Comparison of ENCODE assay signal across 20 cellular contexts in the genomic region with DNA sequence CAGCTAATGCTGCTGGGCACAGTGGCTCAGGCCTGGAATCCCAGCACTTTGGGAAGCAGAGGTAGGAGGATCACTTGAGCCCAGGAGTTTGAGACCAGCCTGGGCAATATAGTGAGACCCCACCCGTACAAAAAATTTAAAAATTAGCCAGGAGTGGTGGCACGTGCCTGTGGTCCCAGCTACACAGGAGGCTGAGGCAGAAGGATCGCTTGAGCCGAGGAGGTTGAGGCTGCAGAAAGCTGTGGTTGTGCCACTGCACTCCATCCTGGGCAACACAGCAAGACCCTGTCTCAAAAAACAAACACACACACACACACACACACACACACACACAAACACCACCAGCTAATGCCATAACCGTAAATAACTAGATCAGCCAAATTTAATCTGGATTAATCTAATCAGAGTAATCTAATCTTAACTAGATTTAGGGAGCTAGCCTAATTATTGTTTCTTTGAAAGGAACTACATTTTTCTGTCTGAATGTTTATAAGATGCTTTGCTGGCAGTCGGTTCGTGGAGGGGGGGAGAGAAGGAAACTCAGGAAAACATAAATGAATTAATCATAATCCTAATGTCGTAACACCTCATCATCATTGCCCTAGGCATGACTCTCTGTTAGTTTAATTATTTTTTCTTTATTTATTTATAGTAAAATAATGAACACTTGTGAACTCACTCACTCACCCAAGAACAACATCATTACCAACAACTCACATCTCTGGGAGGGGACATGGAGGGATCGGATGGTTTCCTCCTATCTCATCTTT. TPM values are rescaled to one million over a fixed set of nuclear protein-coding genes. Genes with fewer than 3 reads are reported as not detected.
DNase-seq lines count a peak whose midpoint lies in the region; ATAC-seq, FAIRE-seq and TF ChIP-seq lines count a peak whose summit lies in the region.
"Had no signal": no experiment of that assay in that cellular context is flagged by ENCODE, and none has a peak within 500 bp of the region (broad histone marks: within the 10 kb centered on the region; RNA-seq: fewer than 3 reads in every experiment).

No MANE protein-coding gene starts in this region.

- no peaks in the 10 kb centered on the region for H3K9me2 ChIP-seq in HCT116 (ENCODE audit: insufficient read depth)
- H3K9me2 ChIP-seq: SK-N-SH had no signal

- H3K4me3 ChIP-seq in HCT116 (replicated peaks in 1 of 2; ENCODE audit: low read depth in 1 of 2, low read length in 2 of 2) (no peak overlapping the region), epithelial cell of esophagus (ENCODE audit: low read length) (no peak overlapping the region), uterus (no peak overlapping the region), kidney (ENCODE audit: low read length in 2 of 2) (no peak overlapping the region)
- H3K4me3 ChIP-seq: MG63 had no signal

- H3K4me2 ChIP-seq in HCT116 (ENCODE audit: low read length) = 0 out of 2 replicates have a peak overlapping the region, but pooled peaks have one; percentile 22
- H3K4me2 ChIP-seq: SK-N-SH had no signal

- RAD21 ChIA-PET in HCT116 (lab: Charles Lee; ENCODE audit: low non-redundant PET in 1 of 2, low total read pairs in 2 of 2, uncharacterized antibody in 2 of 2, unreplicated experiment in 2 of 2) = no interaction called here

- no peak for TF ChIP-seq CTCF in HCT116 (IDR thresholded peaks at IDR 0.05 in 2 of 3, conservative IDR thresholded peaks at IDR 0.05 in 1 of 3; ENCODE audit: borderline replicate concordance in 1 of 3, insufficient read depth in 1 of 3, low read depth in 2 of 3, low read length in 2 of 3)
- TF ChIP-seq CTCF in RWPE1 (conservative IDR thresholded peaks at IDR 0.05; ENCODE audit: low read depth) = no peak
- no peak for TF ChIP-seq CTCF in epithelial cell of esophagus (IDR thresholded peaks at IDR 0.05; ENCODE audit: insufficient read depth, low read depth, low read length, missing control alignments)
- TF ChIP-seq CTCF in uterus (IDR thresholded peaks at IDR 0.05) = no peak
- TF ChIP-seq CTCF in activated CD8-positive, alpha-beta T cell treated with anti-CD3 and anti-CD28 coated beads for 36 hours (IDR thresholded peaks at IDR 0.05) = no peak
- no peak for TF ChIP-seq CTCF in kidney (IDR thresholded peaks at IDR 0.05; ENCODE audit: borderline replicate concordance, extremely low read depth, insufficient read depth)

- H3K27me3 ChIP-seq in HCT116 (ENCODE audit: insufficient read depth, low read length) = no peaks in the 10 kb centered on the region
- no peaks in the 10 kb centered on the region for H3K27me3 ChIP-seq in uterus
- H3K27me3 ChIP-seq: MG63 had no signal

- no peak overlapping the region for H3K4me3 Mint-ChIP-seq in activated CD8-positive, alpha-beta T cell treated with anti-CD3 and anti-CD28 coated beads for 36 hours

- no peak for ATAC-seq in HCT116
- no peak for ATAC-seq in activated CD8-positive, alpha-beta T cell treated with anti-CD3 and anti-CD28 coated beads for 36 hours

- no peaks in the 10 kb centered on the region for H3K36me3 Mint-ChIP-seq in activated CD8-positive, alpha-beta T cell treated with anti-CD3 and anti-CD28 coated beads for 36 hours (ENCODE audit: low read depth)
- H3K36me3 Mint-ChIP-seq: CD14-positive monocyte had no signal

- no peaks in the 10 kb centered on the region for H3K27me3 Mint-ChIP-seq in activated CD8-positive, alpha-beta T cell treated with anti-CD3 and anti-CD28 coated beads for 36 hours

- H3K4me1 Mint-ChIP-seq in activated CD8-positive, alpha-beta T cell treated with anti-CD3 and anti-CD28 coated beads for 36 hours (ENCODE audit: low read depth) = peaks cover 3% of the 10 kb centered on the region

- BruUV-seq in HCT116 (replicated peaks; lab: Mats Ljungman, UMichigan) = no TSS peak

- H3K36me3 ChIP-seq in HCT116 (ENCODE audit: control insufficient read depth in 1 of 2, insufficient read depth in 2 of 2, low read length in 2 of 2) (no peaks in the 10 kb centered on the region), uterus (no peaks in the 10 kb centered on the region), kidney (ENCODE audit: control insufficient read depth in 1 of 2, insufficient read depth in 2 of 2, low read length in 2 of 2) (no peaks in the 10 kb centered on the region)
- H3K36me3 ChIP-seq: MG63 had no signal

- H3K4me1 ChIP-seq in HCT116 (ENCODE audit: control insufficient read depth in 1 of 2, insufficient read depth in 2 of 2, low read length in 2 of 2) (peaks cover 0 to 9% of the 10 kb centered on the region in 2 experiments; a peak in 2 of 4 replicates), uterus (no peaks in the 10 kb centered on the region), kidney (ENCODE audit: control insufficient read depth in 1 of 2, insufficient read depth in 1 of 2, low read depth in 1 of 2, low read length in 2 of 2) (no peaks in the 10 kb centered on the region)

- no peak for TF ChIP-seq POLR2A in HCT116 (IDR thresholded peaks at IDR 0.05; ENCODE audit: borderline replicate concordance, extremely low read depth, insufficient read depth, insufficient read length)
- TF ChIP-seq POLR2A in uterus (IDR thresholded peaks at IDR 0.05) = no peak

- H3K9ac ChIP-seq in HCT116 (ENCODE audit: low read length) (no peak overlapping the region), kidney (ENCODE audit: low read length in 2 of 2) (no peak overlapping the region)
- H3K9ac ChIP-seq: SK-N-SH had no signal

- H3K9me3 ChIP-seq in HCT116 (ENCODE audit: control insufficient read depth in 1 of 2, insufficient read depth in 1 of 2, low read depth in 1 of 2, low read length in 2 of 2) = no peaks in the 10 kb centered on the region
- H3K9me3 ChIP-seq in uterus = no peaks in the 10 kb centered on the region
- H3K9me3 ChIP-seq in kidney (ENCODE audit: control insufficient read depth in 1 of 2, low read length in 2 of 2) = no peaks in the 10 kb centered on the region
- H3K9me3 ChIP-seq: MG63, SK-N-SH had no signal

- POLR2A ChIA-PET in HCT116 (lab: Charles Lee) (no interaction called here), RWPE1 (lab: Yijun Ruan, JAX; ENCODE audit: low non-redundant PET) (no interaction called here)
- POLR2A ChIA-PET in activated CD8-positive, alpha-beta T cell treated with anti-CD3 and anti-CD28 coated beads for 36 hours (lab: Charles Lee) = no interaction called here

- CTCF ChIA-PET in HCT116 (lab: Charles Lee) = interaction anchor here (1.3 to 1.7 kb wide), 2 partner anchors 10 to 22 kb away, joined by 4 to 7 read pairs; no protein-coding TSS in a partner anchor
- CTCF ChIA-PET in RWPE1 (lab: Yijun Ruan, JAX) = interaction anchor here (0.6 to 0.8 kb wide), 3 partner anchors 10 to 411 kb away, joined by 3 to 4 read pairs (median 3); no protein-coding TSS in a partner anchor
- CTCF ChIA-PET in activated CD8-positive, alpha-beta T cell treated with anti-CD3 and anti-CD28 coated beads for 36 hours (lab: Charles Lee) = interaction anchor here (0.9 to 1.6 kb wide), 2 partner anchors 22 to 274 kb away, joined by 3 to 5 read pairs; no protein-coding TSS in a partner anchor

- no peak overlapping the region for H3K27ac ChIP-seq in HCT116 (ENCODE audit: low read depth, low read length)
- H3K27ac ChIP-seq in RWPE1 = peak overlapping the region; percentile 78
- peak overlapping the region; percentile 56 to 73 for H3K27ac ChIP-seq in uterus
- peak overlapping the region in 1 of 2 donors; percentile 17 for H3K27ac ChIP-seq in kidney (ENCODE audit: low read depth in 2 of 2, low read length in 2 of 2)

- TF ChIP-seq RAD21 in HCT116 (IDR thresholded peaks at IDR 0.05; ENCODE audit: low read depth) = no peak

- peak overlapping the region; percentile 18 for H2AFZ ChIP-seq in HCT116 (ENCODE audit: low read depth, low read length, poor library complexity, severe bottlenecking)

- DNase-seq in HCT116 (ENCODE audit: low read depth, low spot score) (no peak), RWPE1 (ENCODE audit: low spot score) (peak; percentile 51), epithelial cell of esophagus (ENCODE audit: low read depth) (peak; percentile 83), uterus (no peak), COLO829 (ENCODE audit: low spot score) (no peak), kidney (no peak)
- no peak for DNase-seq in activated CD8-positive, alpha-beta T cell treated with anti-CD3 and anti-CD28 coated beads for 36 hours
- DNase-seq: COR-L47, DMS153, NCI-H1092, NCI-H146, NCI-H2029 treated with DMSO at 0.1 percent for 48 hours, NCI-H2171, NCI-H526, SHP77, SK-N-SH had no signal

- no peaks in the 10 kb centered on the region for H4K20me1 ChIP-seq in HCT116 (ENCODE audit: insufficient read depth)

- intact Hi-C loops in HCT116 (cut with micrococcal nuclease) (no loop called here), uterus (cut with DNase I; ENCODE audit: low total_unique reads) (no loop called here), kidney (cut with DNase I) (no loop called here)
- intact Hi-C loops in activated CD8-positive, alpha-beta T cell treated with anti-CD3 and anti-CD28 coated beads for 36 hours (cut with micrococcal nuclease) = no loop called here

- FAIRE-seq in kidney (lab: Jason Lieb, UNC) = no peak
- FAIRE-seq: H54, RCC 7860 had no signal

- no peaks in the 10 kb centered on the region for H3K9me3 Mint-ChIP-seq in activated CD8-positive, alpha-beta T cell treated with anti-CD3 and anti-CD28 coated beads for 36 hours

- no peaks in the 10 kb centered on the region for H3K79me2 ChIP-seq in HCT116 (ENCODE audit: insufficient read depth, low read length)

- H3K27ac Mint-ChIP-seq in activated CD8-positive, alpha-beta T cell treated with anti-CD3 and anti-CD28 coated beads for 36 hours = no peak overlapping the region

TF ChIP-seq in HCT116, 20 proteins besides CTCF, POLR2A, EP300 and RAD21:
- no peak for TF ChIP-seq ELF1 (IDR thresholded peaks at IDR 0.05; ENCODE audit: borderline replicate concordance, low read depth)
- no peak for TF ChIP-seq FOSL1 (IDR thresholded peaks at IDR 0.05; ENCODE audit: low read depth)
- no peak for TF ChIP-seq JUND (IDR thresholded peaks at IDR 0.05)

RNA-seq across cellular contexts. Expression of a gene that starts 12.5 kb away (rescaled TPM):
- total RNA-seq in HCT116 (2021; ENCODE audit: unreplicated experiment) (52.4 TPM), uterus (10 to 100 TPM; 48.7 to 89.1 (median 77.7) TPM), kidney (51.3 TPM)
- polyA plus RNA-seq in HCT116 (2012) = 20.8 and 22.0 TPM in 2 replicates
- total RNA-seq in activated CD8-positive, alpha-beta T cell treated with anti-CD3 and anti-CD28 coated beads for 36 hours = 10 to 100 TPM; 71.6 to 74.8 TPM
- 22.8 TPM for polyA plus RNA-seq in kidney (ENCODE audit: insufficient read depth, low read depth, low replicate concordance)

Comparison
In these comparisons a context has a peak if more than half of its experiments do, and no peak if none do; other contexts are left out.
1. DNase-seq: peak in RWPE1 (single experiment) and epithelial cell of esophagus (single experiment); none in HCT116 (single experiment), uterus (0 of 2), activated CD8-positive, alpha-beta T cell treated with anti-CD3 and anti-CD28 coated beads for 36 hours (single experiment), COLO829 (single experiment) and kidney (single experiment).